Comparison of ENCODE assay signal across 11 cellular contexts in genomic region chr6:16725145-16725864, GRCh38. TPM values are rescaled to one million over a fixed set of nuclear protein-coding genes. Genes with fewer than 3 reads are reported as not detected.
DNase-seq lines count a peak whose midpoint lies in the region; ATAC-seq and TF ChIP-seq lines count a peak whose summit lies in the region.
"Had no signal": no experiment of that assay in that cellular context is flagged by ENCODE, and none has a peak within 500 bp of the region (broad histone marks: within the 10 kb centered on the region; RNA-seq: fewer than 3 reads in every experiment).

No MANE protein-coding gene starts in this region.

- H3K4me3 ChIP-seq in astrocyte of the spinal cord (ENCODE audit: low read depth, low read length), result no peak overlapping the region
- H3K4me3 ChIP-seq in liver (ENCODE audit: low read depth in 1 of 3, low read length in 3 of 3), result no peak overlapping the region
- peak overlapping the region in 3 of 4 donors; percentile 1 to 11 (median 10) for H3K4me3 ChIP-seq in tibial nerve
- no peak overlapping the region for H3K4me3 ChIP-seq in CD8-positive, alpha-beta T cell (ENCODE audit: low read depth, low read length)

- ATAC-seq in CD8-positive, alpha-beta T cell, result no peak
- ATAC-seq in GM18867 (IDR thresholded peaks at IDR 0.05; ENCODE audit: unreplicated experiment) (no peak), HG03139 (IDR thresholded peaks at IDR 0.05; ENCODE audit: unreplicated experiment) (no peak)

- H3K4me1 Mint-ChIP-seq in activated CD4-positive, alpha-beta T cell treated with anti-CD3 and anti-CD28 coated beads, Interleukin-2, amount 10 ng/mL, durations not matched to agents 24 days and 14 days, result peaks cover 52% of the 10 kb centered on the region
- H3K4me1 Mint-ChIP-seq in CD8-positive, alpha-beta T cell (ENCODE audit: low read depth), result peaks cover 43% of the 10 kb centered on the region

- TF ChIP-seq RAD21 in liver (IDR thresholded peaks at IDR 0.05), result no peak

- H3K27me3 Mint-ChIP-seq in activated CD4-positive, alpha-beta T cell treated with anti-CD3 and anti-CD28 coated beads, Interleukin-2, amount 10 ng/mL, durations not matched to agents 24 days and 14 days, result no peaks in the 10 kb centered on the region
- H3K27me3 Mint-ChIP-seq in CD8-positive, alpha-beta T cell (ENCODE audit: low read depth), result no peaks in the 10 kb centered on the region
- H3K27me3 Mint-ChIP-seq: IgD-negative memory B cell had no signal

- H3K27ac ChIP-seq in liver (ENCODE audit: low read depth in 1 of 2, low read length in 2 of 2), result peak overlapping the region; percentile 13 to 33
- peak overlapping the region; percentile 33 to 78 (median 50) for H3K27ac ChIP-seq in tibial nerve
- no peak overlapping the region for H3K27ac ChIP-seq in CD8-positive, alpha-beta T cell (ENCODE audit: low read depth, low read length)

- H3K27me3 ChIP-seq in liver (ENCODE audit: control insufficient read depth in 4 of 4, insufficient read depth in 4 of 4, low read length in 3 of 4) (no peaks in the 10 kb centered on the region), tibial nerve (no peaks in the 10 kb centered on the region)
- no peaks in the 10 kb centered on the region for H3K27me3 ChIP-seq in CD8-positive, alpha-beta T cell (ENCODE audit: insufficient read depth, low read length)

- no peak overlapping the region for H3K9ac ChIP-seq in liver (ENCODE audit: low read depth in 1 of 2, low read length in 2 of 2)

- H3K36me3 ChIP-seq in liver (ENCODE audit: control insufficient read depth in 4 of 4, insufficient read depth in 3 of 4, low read depth in 1 of 4, low read length in 3 of 4) (no peaks in the 10 kb centered on the region), tibial nerve (no peaks in the 10 kb centered on the region)
- H3K36me3 ChIP-seq in CD8-positive, alpha-beta T cell (ENCODE audit: insufficient read depth, low read length), result no peaks in the 10 kb centered on the region

- TF ChIP-seq CTCF in astrocyte of the spinal cord (IDR thresholded peaks at IDR 0.05; ENCODE audit: low read depth, low read length), result no peak
- no peak for TF ChIP-seq CTCF in liver (IDR thresholded peaks at IDR 0.05; ENCODE audit: low read depth, low read length, missing input control)
- no peak for TF ChIP-seq CTCF in tibial nerve (IDR thresholded peaks at IDR 0.05)
- TF ChIP-seq CTCF in CD8-positive, alpha-beta T cell (IDR thresholded peaks at IDR 0.05), result no peak

- DNase-seq in activated CD4-positive, alpha-beta T cell treated with anti-CD3 and anti-CD28 coated beads, Interleukin-2, amount 10 ng/mL, durations not matched to agents 24 days and 14 days, result no peak
- no peak for DNase-seq in activated CD4-positive, alpha-beta T cell treated with anti-CD3 and anti-CD28 coated beads for 4 hours
- DNase-seq in astrocyte of the spinal cord (ENCODE audit: low read depth, low spot score) (peak; percentile 84), tibial nerve (ENCODE audit: low spot score in 2 of 2) (no peak)
- DNase-seq in CD8-positive, alpha-beta T cell, result no peak
- DNase-seq: C1 segment of cervical spinal cord, cerebellar nuclear complex had no signal

- H3K36me3 Mint-ChIP-seq in activated CD4-positive, alpha-beta T cell treated with anti-CD3 and anti-CD28 coated beads, Interleukin-2, amount 10 ng/mL, durations not matched to agents 24 days and 14 days (ENCODE audit: low read depth), result peaks cover 41% of the 10 kb centered on the region
- peaks cover 9% of the 10 kb centered on the region for H3K36me3 Mint-ChIP-seq in CD8-positive, alpha-beta T cell
- H3K36me3 Mint-ChIP-seq: IgD-negative memory B cell had no signal

- CTCF ChIA-PET in CD8-positive, alpha-beta T cell (lab: Charles Lee), result interaction anchor here (1.0 to 2.4 kb wide), 5 partner anchors 9 to 46 kb away, joined by 3 to 5 read pairs (median 4); partner anchors contain the start of gene ATXN1

- H3K27ac Mint-ChIP-seq in activated CD4-positive, alpha-beta T cell treated with anti-CD3 and anti-CD28 coated beads, Interleukin-2, amount 10 ng/mL, durations not matched to agents 24 days and 14 days, result peak overlapping the region; percentile 45
- no peak overlapping the region for H3K27ac Mint-ChIP-seq in CD8-positive, alpha-beta T cell

- H3K4me1 ChIP-seq in liver (ENCODE audit: control insufficient read depth in 4 of 4, insufficient read depth in 4 of 4, low read length in 3 of 4) (peaks cover 2 to 21% (median 4%) of the 10 kb centered on the region in 4 donors), tibial nerve (peaks cover 0 to 41% (median 37%) of the 10 kb centered on the region in 4 donors)
- H3K4me1 ChIP-seq in CD8-positive, alpha-beta T cell (ENCODE audit: insufficient read depth, low read length), result no peaks in the 10 kb centered on the region

- no peak for TF ChIP-seq POLR2A in tibial nerve (IDR thresholded peaks at IDR 0.05)

- 86% methylated on average over 7 of the region's 7 CpGs for WGBS in liver
- 52 to 53% methylated on average over 7 of the region's 7 CpGs for WGBS in tibial nerve, 2 donors

- no peaks in the 10 kb centered on the region for H3K9me3 Mint-ChIP-seq in activated CD4-positive, alpha-beta T cell treated with anti-CD3 and anti-CD28 coated beads, Interleukin-2, amount 10 ng/mL, durations not matched to agents 24 days and 14 days
- no peaks in the 10 kb centered on the region for H3K9me3 Mint-ChIP-seq in CD8-positive, alpha-beta T cell
- H3K9me3 Mint-ChIP-seq: IgD-negative memory B cell had no signal

- in situ Hi-C loops in astrocyte of the spinal cord (cut with HindIII; ENCODE audit: low sequenced_read_pairs), result no loop called here

- POLR2A ChIA-PET in CD8-positive, alpha-beta T cell (lab: Charles Lee), result no interaction called here

- TF ChIP-seq EP300 in tibial nerve (IDR thresholded peaks at IDR 0.05), result peak in 1 of 2 donors; percentile 18

- H3K9me3 ChIP-seq in liver (ENCODE audit: control insufficient read depth in 4 of 4, low read length in 3 of 4) (no peaks in the 10 kb centered on the region), tibial nerve (no peaks in the 10 kb centered on the region)
- H3K9me3 ChIP-seq in CD8-positive, alpha-beta T cell (ENCODE audit: low read length), result no peaks in the 10 kb centered on the region

- intact Hi-C loops in activated CD4-positive, alpha-beta T cell treated with anti-CD3 and anti-CD28 coated beads, Interleukin-2, amount 10 ng/mL, durations not matched to agents 24 days and 14 days (cut with micrococcal nuclease), result no loop called here
- intact Hi-C loops in CD8-positive, alpha-beta T cell (cut with DNase I, micrococcal nuclease), result no loop called here

- no peak overlapping the region for H3K4me3 Mint-ChIP-seq in activated CD4-positive, alpha-beta T cell treated with anti-CD3 and anti-CD28 coated beads, Interleukin-2, amount 10 ng/mL, durations not matched to agents 24 days and 14 days
- H3K4me3 Mint-ChIP-seq in CD8-positive, alpha-beta T cell, result no peak overlapping the region
- H3K4me3 Mint-ChIP-seq: IgD-negative memory B cell had no signal

TF ChIP-seq in liver, 16 proteins besides CTCF, POLR2A, EP300 and RAD21:
- TF ChIP-seq YY1 (IDR thresholded peaks at IDR 0.05) (peak; percentile 6), GABPA (IDR thresholded peaks at IDR 0.05 in 1 of 2, conservative IDR thresholded peaks at IDR 0.05 in 1 of 2) (no peak), FOXA2 (IDR thresholded peaks at IDR 0.05) (no peak), TAF1 (conservative IDR thresholded peaks at IDR 0.05) (no peak), FOXA1 (IDR thresholded peaks at IDR 0.05) (no peak), RXRA (IDR thresholded peaks at IDR 0.05) (no peak)

RNA-seq across cellular contexts. Expression of gene ATXN1, which starts 36.0 kb away (rescaled TPM):
- total RNA-seq in activated CD4-positive, alpha-beta T cell treated with anti-CD3 and anti-CD28 coated beads, Interleukin-2, amount 10 ng/mL, durations not matched to agents 24 days and 14 days, result 62.4 and 70.0 TPM in 2 replicates
- total RNA-seq in liver, result 10 to 100 TPM in 1 of 2 donors, 1 to 10 TPM in 1; 8.8 to 29.7 TPM
- polyA plus RNA-seq in liver, result 1 to 10 TPM; 4.3 to 7.5 TPM
- 10 to 100 TPM; 24.9 to 48.0 (median 36.8) TPM for total RNA-seq in tibial nerve
- 10 to 100 TPM; 73.3 to 81.1 TPM for total RNA-seq in CD8-positive, alpha-beta T cell

Comparison
In these comparisons a context has a peak if more than half of its experiments do, and no peak if none do; other contexts are left out.
1. H3K4me3 ChIP-seq: peak in tibial nerve (3 of 4); none in astrocyte of the spinal cord (single experiment), liver (0 of 3) and CD8-positive, alpha-beta T cell (single experiment).